ENCODE assay signal across 19 cellular contexts in genomic region chr3:183896610-183897009, GRCh38.
"Had no signal": no experiment of that assay in that cellular context is flagged by ENCODE, and none has a peak within 500 bp of the region (broad histone marks: within the 10 kb centered on the region; RNA-seq: fewer than 3 reads in every experiment).

No MANE protein-coding gene starts in this region.

- H3K9me3 Mint-ChIP-seq: activated naive CD4-positive, alpha-beta T cell treated with anti-CD3 and anti-CD28 coated beads, Interleukin-2, amount 50 U/mL, for 72 hours; neural crest cell had no signal

- H3K4me3 Mint-ChIP-seq: memory B cell, neural crest cell had no signal

- H3K27ac ChIP-seq: gastrocnemius medialis, heart left ventricle, tibial artery, VCaP had no signal

- H3K4me1 ChIP-seq: heart left ventricle, tibial artery had no signal

- H3K9me3 ChIP-seq: gastrocnemius medialis, heart left ventricle, tibial artery had no signal

- H3K27ac Mint-ChIP-seq: activated naive CD4-positive, alpha-beta T cell treated with anti-CD3 and anti-CD28 coated beads, Interleukin-2, amount 50 U/mL, for 72 hours; memory B cell had no signal

- H3K4me1 Mint-ChIP-seq: neural crest cell had no signal

- H3K36me3 ChIP-seq: gastrocnemius medialis, heart left ventricle, tibial artery had no signal

- H3K27me3 ChIP-seq: gastrocnemius medialis had no signal

- H3K36me3 Mint-ChIP-seq: activated naive CD4-positive, alpha-beta T cell treated with anti-CD3 and anti-CD28 coated beads, Interleukin-2, amount 50 U/mL, for 72 hours had no signal

- DNase-seq: activated CD4-positive, alpha-beta T cell treated with anti-CD3 and anti-CD28 coated beads, Interleukin-2, amount 50 U/mL, for 4 hours; activated gamma-delta T cell treated with Interleukin-2 at 50 U/mL for 16 hours; effector CD4-positive, alpha-beta T cell; gastrocnemius medialis; heart left ventricle; kidney glomerular epithelial cell; left ventricle myocardium superior; retina; stimulated activated CD4-positive, alpha-beta T cell treated with anti-CD3 and anti-CD28 coated beads, Interleukin-12 subunit alpha, Interleukin-12 subunit beta, amount 100 ng/mL, for 4 hours; stimulated activated CD4-positive, alpha-beta T cell treated with anti-CD3 and anti-CD28 coated beads, Interleukin-1b, Interleukin-23, amount 100 ng/mL, for 48 hours; stimulated activated CD8-positive, alpha-beta memory T cell treated with anti-CD3 and anti-CD28 coated beads, Interleukin-4, amount 100 ng/mL, for 48 hours; stimulated activated naive CD8-positive, alpha-beta T cell treated with anti-CD3 and anti-CD28 coated beads, Interleukin-15, Interleukin-2, amounts not matched to agents 100 U/mL and 50 U/mL, for 24 hours; substantia nigra; T-helper 9 cell; tibial artery had no signal

- ATAC-seq: activated naive CD4-positive, alpha-beta T cell treated with anti-CD3 and anti-CD28 coated beads, Interleukin-2, amount 50 U/mL, for 72 hours; gastrocnemius medialis; left ventricle myocardium superior; stimulated activated naive CD8-positive, alpha-beta T cell treated with anti-CD3 and anti-CD28 coated beads, Interleukin-15, Interleukin-2, amounts not matched to agents 100 U/mL and 50 U/mL, for 24 hours had no signal

- H3K4me3 ChIP-seq: gastrocnemius medialis, heart left ventricle, tibial artery had no signal
